Comparison of ENCODE assay signal across 13 cellular contexts in genomic region chr6:144469144-144469575, GRCh38.
DNase-seq lines count a peak whose midpoint lies in the region; ATAC-seq, FAIRE-seq and TF ChIP-seq lines count a peak whose summit lies in the region.
"Had no signal": no experiment of that assay in that cellular context is flagged by ENCODE, and none has a peak within 500 bp of the region (broad histone marks: within the 10 kb centered on the region; RNA-seq: fewer than 3 reads in every experiment).

No MANE protein-coding gene starts in this region.

- TF ChIP-seq EP300 in stomach (IDR thresholded peaks at IDR 0.05), result no peak

- no peaks in the 10 kb centered on the region for H3K9me3 Mint-ChIP-seq in activated naive CD4-positive, alpha-beta T cell treated with anti-CD3 and anti-CD28 coated beads, Interleukin-2, amount 50 U/mL, for 72 hours

- DNase-seq in EH (ENCODE audit: low read depth) (peak; percentile 63), GM19239 (ENCODE audit: insufficient read length, low spot score) (no peak), ascending aorta (ENCODE audit: low spot score in 2 of 2) (no peak), stomach (no peak), small intestine (no peak)
- DNase-seq in activated naive CD4-positive, alpha-beta T cell treated with anti-CD3 and anti-CD28 coated beads, Interleukin-2, amount 50 U/mL, for 72 hours (ENCODE audit: low spot score in 2 of 2), result peak in 1 of 2 donors; percentile 23
- DNase-seq in activated effector memory CD4-positive, alpha-beta T cell treated with anti-CD3 and anti-CD28 coated beads, Interleukin-2, amount 50 U/mL, for 16 hours, result no peak
- DNase-seq: DMS153; NK-92 treated with Interleukin-12 subunit alpha and Interleukin-12 subunit beta, amount 100 ng/mL, for 24 hours; WERI-Rb-1 had no signal

- H3K27ac ChIP-seq in ascending aorta (no peak overlapping the region), stomach (no peak overlapping the region), small intestine (ENCODE audit: low read depth in 1 of 2, low read length in 1 of 2) (no peak overlapping the region)
- H3K27ac ChIP-seq: WERI-Rb-1 had no signal

- H3K27ac Mint-ChIP-seq in activated naive CD4-positive, alpha-beta T cell treated with anti-CD3 and anti-CD28 coated beads, Interleukin-2, amount 50 U/mL, for 72 hours, result peak overlapping the region; percentile 36 to 73

- H3K27me3 ChIP-seq in ascending aorta, result no peaks in the 10 kb centered on the region
- H3K27me3 ChIP-seq in stomach, result no peaks in the 10 kb centered on the region
- no peaks in the 10 kb centered on the region for H3K27me3 ChIP-seq in small intestine (ENCODE audit: control insufficient read depth in 2 of 2, insufficient read depth in 2 of 2, low read length in 2 of 2)

- FAIRE-seq in GM19239 (lab: Jason Lieb, UNC) (peak; percentile 55), small intestine (lab: Jason Lieb, UNC) (no peak)
- FAIRE-seq: bronchial epithelial cell, urothelium cell line had no signal

- 79 to 96% (median 84%) methylated on average over 1 of the region's 1 CpG for WGBS in stomach, 5 donors
- WGBS in small intestine, 3 donors, result 64 to 89% (median 79%) methylated on average over 1 of the region's 1 CpG

- H3K4me1 ChIP-seq in ascending aorta (no peaks in the 10 kb centered on the region), stomach (no peaks in the 10 kb centered on the region), small intestine (ENCODE audit: control insufficient read depth in 2 of 2, insufficient read depth in 1 of 2, low read depth in 1 of 2, low read length in 1 of 2) (no peaks in the 10 kb centered on the region)

- intact Hi-C loops in ascending aorta (cut with DNase I), result no loop called here
- intact Hi-C loops in stomach (cut with DNase I; ENCODE audit: low total_unique reads), result no loop called here

- no peaks in the 10 kb centered on the region for H3K36me3 Mint-ChIP-seq in activated naive CD4-positive, alpha-beta T cell treated with anti-CD3 and anti-CD28 coated beads, Interleukin-2, amount 50 U/mL, for 72 hours

- no peaks in the 10 kb centered on the region for H3K9me3 ChIP-seq in ascending aorta
- no peaks in the 10 kb centered on the region for H3K9me3 ChIP-seq in stomach
- no peaks in the 10 kb centered on the region for H3K9me3 ChIP-seq in small intestine (ENCODE audit: control insufficient read depth, low read depth)

- peak; percentile 77 for ATAC-seq in HG03103 (IDR thresholded peaks at IDR 0.05; ENCODE audit: low read depth, unreplicated experiment)
- peak; percentile 88 to 91 for ATAC-seq in activated naive CD4-positive, alpha-beta T cell treated with anti-CD3 and anti-CD28 coated beads, Interleukin-2, amount 50 U/mL, for 72 hours

- H3K4me3 ChIP-seq in ascending aorta (no peak overlapping the region), stomach (no peak overlapping the region), small intestine (ENCODE audit: low read depth in 1 of 2, low read length in 2 of 2) (no peak overlapping the region)

- no peak for TF ChIP-seq CTCF in ascending aorta (IDR thresholded peaks at IDR 0.05)
- no peak for TF ChIP-seq CTCF in stomach (IDR thresholded peaks at IDR 0.05)

- TF ChIP-seq POLR2A in stomach (IDR thresholded peaks at IDR 0.05), result no peak

- H3K36me3 ChIP-seq in ascending aorta, result peaks cover 9 to 31% of the 10 kb centered on the region in 2 donors
- peaks cover 5 to 80% (median 51%) of the 10 kb centered on the region in 4 donors for H3K36me3 ChIP-seq in stomach
- H3K36me3 ChIP-seq in small intestine (ENCODE audit: control insufficient read depth in 2 of 2, insufficient read depth in 2 of 2, low read length in 2 of 2), result no peaks in the 10 kb centered on the region
- H3K36me3 ChIP-seq: WERI-Rb-1 had no signal
